Comparison of ENCODE assay signal across 2 cellular contexts in the genomic region with DNA sequence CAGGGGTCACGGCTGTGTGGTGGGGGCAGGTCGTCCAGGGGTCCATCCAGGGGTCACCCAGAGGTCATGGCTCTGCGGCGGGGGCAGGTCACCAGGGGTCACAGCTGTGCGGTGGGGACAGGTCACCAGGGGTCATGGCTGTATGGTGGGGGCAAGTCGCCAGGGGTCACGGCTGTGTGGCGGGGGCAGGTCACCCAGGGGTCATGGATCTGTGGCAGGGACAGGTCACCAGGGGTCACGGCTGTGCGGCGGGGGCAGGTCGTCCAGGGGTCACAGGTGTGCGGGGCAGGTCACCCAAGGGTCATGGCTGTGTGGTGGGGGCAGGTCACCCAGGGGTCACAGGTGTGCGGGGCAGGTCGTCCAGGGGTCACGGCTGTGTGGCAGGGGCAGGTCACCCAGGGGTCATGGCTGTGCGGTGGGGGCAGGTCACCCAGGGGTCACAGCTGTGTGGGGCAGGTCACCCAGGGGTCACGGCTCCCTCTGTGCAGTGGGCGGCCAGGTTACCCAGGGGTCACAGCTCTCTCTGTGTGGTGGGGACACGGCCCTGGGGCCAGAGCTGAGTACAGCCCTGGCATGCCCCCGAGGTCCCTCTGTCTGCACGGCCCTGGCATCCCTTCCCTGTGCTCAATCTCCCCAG.
A peak's percentile ranks its signal among the peaks of the same experiment; 100 is the strongest.
TF ChIP-seq lines count a peak whose summit lies in the region.

No MANE protein-coding gene starts in this region.

TF ChIP-seq in HCT116, 20 proteins besides CTCF, POLR2A, EP300 and RAD21:
- TF ChIP-seq CBX3 (IDR thresholded peaks at IDR 0.05; ENCODE audit: low read depth), result no peak
- no peak for TF ChIP-seq ZNF274 (IDR thresholded peaks at IDR 0.05; ENCODE audit: low read depth, low read length)
- TF ChIP-seq EZH2phosphoT487 (IDR thresholded peaks at IDR 0.05; ENCODE audit: borderline replicate concordance), result no peak
- TF ChIP-seq JUND (IDR thresholded peaks at IDR 0.05), result no peak
- no peak for TF ChIP-seq SRF (IDR thresholded peaks at IDR 0.05; ENCODE audit: low read depth)
- TF ChIP-seq TCF7L2 (IDR thresholded peaks at IDR 0.05; ENCODE audit: borderline replicate concordance, extremely low read depth, insufficient read depth, insufficient read length), result no peak
- TF ChIP-seq, protein P1, sequence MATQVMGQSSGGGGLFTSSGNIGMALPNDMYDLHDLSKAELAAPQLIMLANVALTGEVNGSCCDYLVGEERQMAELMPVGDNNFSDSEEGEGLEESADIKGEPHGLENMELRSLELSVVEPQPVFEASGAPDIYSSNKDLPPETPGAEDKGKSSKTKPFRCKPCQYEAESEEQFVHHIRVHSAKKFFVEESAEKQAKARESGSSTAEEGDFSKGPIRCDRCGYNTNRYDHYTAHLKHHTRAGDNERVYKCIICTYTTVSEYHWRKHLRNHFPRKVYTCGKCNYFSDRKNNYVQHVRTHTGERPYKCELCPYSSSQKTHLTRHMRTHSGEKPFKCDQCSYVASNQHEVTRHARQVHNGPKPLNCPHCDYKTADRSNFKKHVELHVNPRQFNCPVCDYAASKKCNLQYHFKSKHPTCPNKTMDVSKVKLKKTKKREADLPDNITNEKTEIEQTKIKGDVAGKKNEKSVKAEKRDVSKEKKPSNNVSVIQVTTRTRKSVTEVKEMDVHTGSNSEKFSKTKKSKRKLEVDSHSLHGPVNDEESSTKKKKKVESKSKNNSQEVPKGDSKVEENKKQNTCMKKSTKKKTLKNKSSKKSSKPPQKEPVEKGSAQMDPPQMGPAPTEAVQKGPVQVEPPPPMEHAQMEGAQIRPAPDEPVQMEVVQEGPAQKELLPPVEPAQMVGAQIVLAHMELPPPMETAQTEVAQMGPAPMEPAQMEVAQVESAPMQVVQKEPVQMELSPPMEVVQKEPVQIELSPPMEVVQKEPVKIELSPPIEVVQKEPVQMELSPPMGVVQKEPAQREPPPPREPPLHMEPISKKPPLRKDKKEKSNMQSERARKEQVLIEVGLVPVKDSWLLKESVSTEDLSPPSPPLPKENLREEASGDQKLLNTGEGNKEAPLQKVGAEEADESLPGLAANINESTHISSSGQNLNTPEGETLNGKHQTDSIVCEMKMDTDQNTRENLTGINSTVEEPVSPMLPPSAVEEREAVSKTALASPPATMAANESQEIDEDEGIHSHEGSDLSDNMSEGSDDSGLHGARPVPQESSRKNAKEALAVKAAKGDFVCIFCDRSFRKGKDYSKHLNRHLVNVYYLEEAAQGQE (IDR thresholded peaks at IDR 0.05; ENCODE audit: low read depth), result no peak
- TF ChIP-seq YY1 (IDR thresholded peaks at IDR 0.05; ENCODE audit: extremely low read depth, insufficient replicate concordance, low read depth, low read length), result no peak
- TF ChIP-seq EGR1 (IDR thresholded peaks at IDR 0.05; ENCODE audit: low read depth), result no peak
- TF ChIP-seq POLR2AphosphoS5 (IDR thresholded peaks at IDR 0.05; ENCODE audit: low read depth, low read length), result no peak
- TF ChIP-seq, protein P2, sequence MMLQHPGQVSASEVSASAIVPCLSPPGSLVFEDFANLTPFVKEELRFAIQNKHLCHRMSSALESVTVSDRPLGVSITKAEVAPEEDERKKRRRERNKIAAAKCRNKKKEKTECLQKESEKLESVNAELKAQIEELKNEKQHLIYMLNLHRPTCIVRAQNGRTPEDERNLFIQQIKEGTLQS (IDR thresholded peaks at IDR 0.05), result no peak
- no peak for TF ChIP-seq EZH2 (IDR thresholded peaks at IDR 0.05)

TF ChIP-seq in K562, 482 proteins besides CTCF, POLR2A, EP300 and RAD21:
- no peak for TF ChIP-seq NCOR1 (IDR thresholded peaks at IDR 0.05)
- no peak for TF ChIP-seq HNRNPUL1 (IDR thresholded peaks at IDR 0.05; ENCODE audit: low read length)
- TF ChIP-seq SRSF7 (optimal IDR thresholded peaks at IDR 0.05; ENCODE audit: low read depth, low read length), result no peak
- no peak for TF ChIP-seq NR2C2 (CRISPR knock-in tag; IDR thresholded peaks at IDR 0.05)
- peak; percentile 43 for TF ChIP-seq NR2C2 (tag; IDR thresholded peaks at IDR 0.05)
- TF ChIP-seq ZNF175 (CRISPR knock-in tag; IDR thresholded peaks at IDR 0.05; ENCODE audit: low read depth), result no peak
